30 cellular contexts compared by ENCODE assay signal in genomic region chr5:76197726-76198125, GRCh38.
"Had no signal": no experiment of that assay in that cellular context is flagged by ENCODE, and none has a peak within 500 bp of the region (broad histone marks: within the 10 kb centered on the region; RNA-seq: fewer than 3 reads in every experiment).

No MANE protein-coding gene starts in this region.

- H3K36me3 ChIP-seq: adrenal gland, esophagus squamous epithelium, gastroesophageal sphincter had no signal

- H3K4me1 ChIP-seq: adrenal gland, body of pancreas, gastroesophageal sphincter had no signal

- ATAC-seq: activated CD8-positive, alpha-beta T cell treated with anti-CD3 and anti-CD28 coated beads for 36 hours; activated naive CD8-positive, alpha-beta T cell treated with anti-CD3 and anti-CD28 coated beads, Interleukin-2, amount 50 U/mL, for 24 hours; activated T-cell treated with anti-CD3 and anti-CD28 coated beads, Interleukin-2, amount 50 U/mL, for 4 hours; activated T-helper 17 cell treated with anti-CD3 and anti-CD28 coated beads, Interleukin-2, amount 50 U/mL, for 72 hours; body of pancreas; effector memory CD8-positive, alpha-beta T cell; gastroesophageal sphincter had no signal

- H3K9me3 Mint-ChIP-seq: activated CD8-positive, alpha-beta T cell treated with anti-CD3 and anti-CD28 coated beads for 36 hours; activated naive CD4-positive, alpha-beta T cell treated with anti-CD3 and anti-CD28 coated beads for 36 hours; activated naive CD4-positive, alpha-beta T cell treated with anti-CD3 and anti-CD28 coated beads, Interleukin-2, amount 50 U/mL, for 24 hours; activated naive CD8-positive, alpha-beta T cell treated with anti-CD3 and anti-CD28 coated beads for 36 hours; activated naive CD8-positive, alpha-beta T cell treated with anti-CD3 and anti-CD28 coated beads, Interleukin-2, amount 50 U/mL, for 24 hours; activated T-cell treated with anti-CD3 and anti-CD28 coated beads, Interleukin-2, amount 50 U/mL, for 4 hours; activated T-helper 17 cell treated with anti-CD3 and anti-CD28 coated beads, Interleukin-2, amount 50 U/mL, for 72 hours; effector memory CD8-positive, alpha-beta T cell had no signal

- FAIRE-seq: colon, endometrium, endothelial cell of umbilical vein had no signal

- H3K27me3 ChIP-seq: adrenal gland, body of pancreas, gastroesophageal sphincter had no signal

- DNase-seq: activated CD4-positive, alpha-beta T cell treated with anti-CD3 and anti-CD28 coated beads for 1 hour; activated CD4-positive, alpha-beta T cell treated with anti-CD3 and anti-CD28 coated beads for 4 hours; activated CD4-positive, alpha-beta T cell treated with anti-CD3 and anti-CD28 coated beads, Interleukin-2, amount 50 U/mL, for 1 hour; activated CD4-positive, alpha-beta T cell treated with anti-CD3 and anti-CD28 coated beads, Interleukin-2, amount 50 U/mL, for 48 hours; activated CD8-positive, alpha-beta memory T cell treated with anti-CD3 and anti-CD28 coated beads for 24 hours; activated CD8-positive, alpha-beta T cell treated with anti-CD3 and anti-CD28 coated beads for 36 hours; activated effector memory CD4-positive, alpha-beta T cell treated with Interleukin-2 at 50 U/mL for 16 hours; activated naive CD4-positive, alpha-beta T cell treated with anti-CD3 and anti-CD28 coated beads for 36 hours; activated naive CD8-positive, alpha-beta T cell treated with anti-CD3 and anti-CD28 coated beads for 36 hours; activated naive CD8-positive, alpha-beta T cell treated with anti-CD3 and anti-CD28 coated beads, Interleukin-2, amount 50 U/mL, for 24 hours; activated T-cell treated with anti-CD3 and anti-CD28 coated beads, Interleukin-2, amount 50 U/mL, for 4 hours; adrenal gland; amygdala; aorta; body of pancreas; caudate nucleus; cortex of kidney; dermis blood vessel endothelial cell; effector CD4-positive, alpha-beta T cell; effector memory CD8-positive, alpha-beta T cell; esophagus squamous epithelium; foreskin melanocyte; T-helper 2 cell had no signal

- H3K4me3 ChIP-seq: adrenal gland, body of pancreas, esophagus squamous epithelium, gastroesophageal sphincter had no signal

- H3K4me3 Mint-ChIP-seq: activated CD8-positive, alpha-beta T cell treated with anti-CD3 and anti-CD28 coated beads for 36 hours; activated naive CD4-positive, alpha-beta T cell treated with anti-CD3 and anti-CD28 coated beads for 36 hours; activated naive CD4-positive, alpha-beta T cell treated with anti-CD3 and anti-CD28 coated beads, Interleukin-2, amount 50 U/mL, for 24 hours; activated naive CD8-positive, alpha-beta T cell treated with anti-CD3 and anti-CD28 coated beads for 36 hours; activated naive CD8-positive, alpha-beta T cell treated with anti-CD3 and anti-CD28 coated beads, Interleukin-2, amount 50 U/mL, for 24 hours; activated T-cell treated with anti-CD3 and anti-CD28 coated beads, Interleukin-2, amount 50 U/mL, for 4 hours; activated T-helper 17 cell treated with anti-CD3 and anti-CD28 coated beads, Interleukin-2, amount 50 U/mL, for 72 hours; effector memory CD8-positive, alpha-beta T cell had no signal

- H3K36me3 Mint-ChIP-seq: activated naive CD4-positive, alpha-beta T cell treated with anti-CD3 and anti-CD28 coated beads, Interleukin-2, amount 50 U/mL, for 24 hours; activated naive CD8-positive, alpha-beta T cell treated with anti-CD3 and anti-CD28 coated beads for 36 hours had no signal

- H3K27me3 Mint-ChIP-seq: activated naive CD8-positive, alpha-beta T cell treated with anti-CD3 and anti-CD28 coated beads, Interleukin-2, amount 50 U/mL, for 24 hours had no signal

- H3K4me1 Mint-ChIP-seq: activated naive CD8-positive, alpha-beta T cell treated with anti-CD3 and anti-CD28 coated beads, Interleukin-2, amount 50 U/mL, for 24 hours had no signal

- H3K27ac Mint-ChIP-seq: activated CD8-positive, alpha-beta T cell treated with anti-CD3 and anti-CD28 coated beads for 36 hours; activated naive CD4-positive, alpha-beta T cell treated with anti-CD3 and anti-CD28 coated beads for 36 hours; activated naive CD4-positive, alpha-beta T cell treated with anti-CD3 and anti-CD28 coated beads, Interleukin-2, amount 50 U/mL, for 24 hours; activated naive CD8-positive, alpha-beta T cell treated with anti-CD3 and anti-CD28 coated beads for 36 hours; activated naive CD8-positive, alpha-beta T cell treated with anti-CD3 and anti-CD28 coated beads, Interleukin-2, amount 50 U/mL, for 24 hours; activated T-helper 17 cell treated with anti-CD3 and anti-CD28 coated beads, Interleukin-2, amount 50 U/mL, for 72 hours; effector memory CD8-positive, alpha-beta T cell had no signal

- H3K27ac ChIP-seq: adrenal gland, body of pancreas, epithelial cell of prostate, esophagus squamous epithelium, gastroesophageal sphincter had no signal

- H3K9me3 ChIP-seq: adrenal gland, body of pancreas, esophagus squamous epithelium, gastroesophageal sphincter had no signal
